ENCODE assay signal across 29 cellular contexts in the genomic region with DNA sequence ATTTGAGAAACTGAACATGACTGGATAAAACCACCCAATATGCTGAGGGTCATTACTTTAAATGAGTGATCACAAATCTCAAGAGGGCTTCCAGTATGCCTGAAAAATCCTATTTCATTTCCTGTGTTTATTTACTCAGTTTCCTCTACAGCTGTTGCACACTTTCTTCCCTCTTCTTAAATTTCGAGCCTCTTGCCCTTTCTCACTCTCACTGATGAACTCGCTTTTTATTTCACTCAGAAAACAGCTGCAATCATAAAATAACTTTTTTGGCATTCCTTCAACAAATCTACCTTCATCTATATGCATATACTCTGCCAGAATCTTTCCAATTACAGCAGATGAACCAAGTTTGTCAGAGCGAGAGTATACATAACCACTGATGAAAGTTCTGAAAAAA.
"Had no signal": no experiment of that assay in that cellular context is flagged by ENCODE, and none has a peak within 500 bp of the region (broad histone marks: within the 10 kb centered on the region; RNA-seq: fewer than 3 reads in every experiment).

No MANE protein-coding gene starts in this region.

- H3K27ac Mint-ChIP-seq: activated CD4-positive, alpha-beta memory T cell treated with anti-CD3 and anti-CD28 coated beads for 36 hours; activated CD4-positive, alpha-beta T cell treated with anti-CD3 and anti-CD28 coated beads for 36 hours; activated CD4-positive, alpha-beta T cell treated with anti-CD3 and anti-CD28 coated beads, Interleukin-2, amount 10 ng/mL, durations not matched to agents 24 days and 14 days; activated CD8-positive, alpha-beta memory T cell treated with anti-CD3 and anti-CD28 coated beads, Interleukin-2, amount 10 ng/mL, durations not matched to agents 7 days and 5 days; activated CD8-positive, alpha-beta T cell treated with anti-CD3 and anti-CD28 coated beads, Interleukin-2, amount 10 ng/mL, durations not matched to agents 7 days and 5 days; activated naive CD8-positive, alpha-beta T cell; activated T-cell treated with anti-CD3 and anti-CD28 coated beads, Interleukin-2, amount 50 U/mL, for 24 hours; dendritic cell treated with granulocyte-macrophage colony-stimulating factor and Interleukin-4, amounts not matched to agents 40 ng/mL and 50 ng/mL, for 4 days; endodermal cell had no signal

- H3K27me3 Mint-ChIP-seq: activated CD4-positive, alpha-beta memory T cell treated with anti-CD3 and anti-CD28 coated beads for 36 hours; activated CD4-positive, alpha-beta T cell treated with anti-CD3 and anti-CD28 coated beads for 36 hours; activated naive CD8-positive, alpha-beta T cell; activated T-cell treated with anti-CD3 and anti-CD28 coated beads, Interleukin-2, amount 50 U/mL, for 24 hours; central memory CD8-positive, alpha-beta T cell; dendritic cell treated with granulocyte-macrophage colony-stimulating factor and Interleukin-4, amounts not matched to agents 40 ng/mL and 50 ng/mL, for 4 days had no signal

- H3K27me3 ChIP-seq: brain microvascular endothelial cell, dorsolateral prefrontal cortex had no signal

- H3K27ac ChIP-seq: brain microvascular endothelial cell, coronary artery, dorsolateral prefrontal cortex had no signal

- ATAC-seq: activated CD4-positive, alpha-beta T cell treated with anti-CD3 and anti-CD28 coated beads for 36 hours; activated CD8-positive, alpha-beta memory T cell treated with anti-CD3 and anti-CD28 coated beads, Interleukin-2, amount 10 ng/mL, durations not matched to agents 7 days and 5 days; activated CD8-positive, alpha-beta T cell treated with anti-CD3 and anti-CD28 coated beads, Interleukin-2, amount 10 ng/mL, durations not matched to agents 7 days and 5 days; activated T-cell treated with anti-CD3 and anti-CD28 coated beads, Interleukin-2, amount 50 U/mL, for 72 hours; esophagus mucosa had no signal

- H3K9me3 Mint-ChIP-seq: activated CD4-positive, alpha-beta memory T cell treated with anti-CD3 and anti-CD28 coated beads for 36 hours; activated CD4-positive, alpha-beta T cell treated with anti-CD3 and anti-CD28 coated beads, Interleukin-2, amount 10 ng/mL, durations not matched to agents 24 days and 14 days; activated T-cell treated with anti-CD3 and anti-CD28 coated beads, Interleukin-2, amount 50 U/mL, for 24 hours; activated T-cell treated with anti-CD3 and anti-CD28 coated beads, Interleukin-2, amount 50 U/mL, for 72 hours; central memory CD8-positive, alpha-beta T cell; dendritic cell treated with granulocyte-macrophage colony-stimulating factor and Interleukin-4, amounts not matched to agents 40 ng/mL and 50 ng/mL, for 4 days; endodermal cell had no signal

- H3K36me3 Mint-ChIP-seq: activated CD4-positive, alpha-beta memory T cell treated with anti-CD3 and anti-CD28 coated beads for 36 hours; activated CD8-positive, alpha-beta memory T cell treated with anti-CD3 and anti-CD28 coated beads, Interleukin-2, amount 10 ng/mL, durations not matched to agents 7 days and 5 days; activated naive CD8-positive, alpha-beta T cell had no signal

- H3K4me3 Mint-ChIP-seq: activated CD4-positive, alpha-beta memory T cell treated with anti-CD3 and anti-CD28 coated beads for 36 hours; activated CD4-positive, alpha-beta T cell treated with anti-CD3 and anti-CD28 coated beads for 36 hours; activated CD4-positive, alpha-beta T cell treated with anti-CD3 and anti-CD28 coated beads, Interleukin-2, amount 10 ng/mL, durations not matched to agents 24 days and 14 days; activated CD8-positive, alpha-beta memory T cell treated with anti-CD3 and anti-CD28 coated beads, Interleukin-2, amount 10 ng/mL, durations not matched to agents 7 days and 5 days; activated CD8-positive, alpha-beta T cell treated with anti-CD3 and anti-CD28 coated beads, Interleukin-2, amount 10 ng/mL, durations not matched to agents 7 days and 5 days; activated naive CD8-positive, alpha-beta T cell; activated T-cell treated with anti-CD3 and anti-CD28 coated beads, Interleukin-2, amount 50 U/mL, for 24 hours; activated T-cell treated with anti-CD3 and anti-CD28 coated beads, Interleukin-2, amount 50 U/mL, for 72 hours; central memory CD8-positive, alpha-beta T cell; dendritic cell treated with granulocyte-macrophage colony-stimulating factor and Interleukin-4, amounts not matched to agents 40 ng/mL and 50 ng/mL, for 4 days; endodermal cell had no signal

- H3K4me1 Mint-ChIP-seq: activated CD4-positive, alpha-beta T cell treated with anti-CD3 and anti-CD28 coated beads for 36 hours had no signal

- H3K36me3 ChIP-seq: brain microvascular endothelial cell had no signal

- DNase-seq: activated CD4-positive, alpha-beta memory T cell treated with anti-CD3 and anti-CD28 coated beads for 36 hours; activated CD4-positive, alpha-beta T cell treated with anti-CD3 and anti-CD28 coated beads for 36 hours; activated CD4-positive, alpha-beta T cell treated with anti-CD3 and anti-CD28 coated beads, Interleukin-2, amount 10 ng/mL, durations not matched to agents 24 days and 14 days; activated CD4-positive, CD25-positive, alpha-beta regulatory T cell; activated CD4-positive, CD25-positive, alpha-beta regulatory T cell treated with anti-CD3 and anti-CD28 coated beads, Interleukin-2, amount 50 U/mL, for 72 hours; activated CD8-positive, alpha-beta memory T cell treated with anti-CD3 and anti-CD28 coated beads, Interleukin-2, amount 10 ng/mL, durations not matched to agents 7 days and 5 days; activated CD8-positive, alpha-beta memory T cell treated with anti-CD3 and anti-CD28 coated beads, Interleukin-2, amount 50 U/mL, for 48 hours; activated CD8-positive, alpha-beta T cell treated with anti-CD3 and anti-CD28 coated beads, Interleukin-2, amount 10 ng/mL, durations not matched to agents 7 days and 5 days; activated effector memory CD4-positive, alpha-beta T cell treated with Interleukin-2 at 50 U/mL for 16 hours; activated gamma-delta T cell treated with Interleukin-2 at 50 U/mL for 16 hours; activated naive CD4-positive, alpha-beta T cell treated with anti-CD3 and anti-CD28 coated beads, Interleukin-2, amount 50 U/mL, for 16 hours; activated naive CD4-positive, alpha-beta T cell treated with Interleukin-2 at 50 U/mL for 16 hours; activated T-cell treated with anti-CD3 and anti-CD28 coated beads for 4 hours; activated T-cell treated with anti-CD3 and anti-CD28 coated beads, Interleukin-2, amount 50 U/mL, for 24 hours; activated T-cell treated with anti-CD3 and anti-CD28 coated beads, Interleukin-2, amount 50 U/mL, for 72 hours; amniotic stem cell; anterior cingulate cortex; brain microvascular endothelial cell; dorsolateral prefrontal cortex; effector memory CD4-positive, alpha-beta T cell; endodermal cell; foreskin fibroblast; head of caudate nucleus; T-helper 2 cell had no signal

- H3K4me3 ChIP-seq: coronary artery, dorsolateral prefrontal cortex had no signal
